ENCODE assay signal across 12 cellular contexts in the genomic region with DNA sequence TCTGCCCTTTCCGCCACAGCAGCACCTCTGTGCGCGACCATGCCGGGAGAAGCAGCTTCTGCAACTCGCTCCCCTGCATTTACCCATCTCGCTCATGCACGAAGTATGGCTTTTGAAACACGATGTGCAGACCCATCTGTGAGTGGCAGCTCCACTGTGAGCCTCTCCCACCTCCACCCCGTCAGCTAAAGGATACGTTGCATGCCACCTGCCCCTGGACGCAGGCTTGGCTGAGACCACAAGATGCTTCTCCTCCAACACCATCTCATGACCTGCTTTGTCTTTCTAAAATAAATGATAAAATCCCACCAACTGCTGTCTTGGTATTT.
A peak's percentile ranks its signal among the peaks of the same experiment; 100 is the strongest.
DNase-seq lines count a peak whose midpoint lies in the region; ATAC-seq and TF ChIP-seq lines count a peak whose summit lies in the region.
"Had no signal": no experiment of that assay in that cellular context is flagged by ENCODE, and none has a peak within 500 bp of the region (broad histone marks: within the 10 kb centered on the region; RNA-seq: fewer than 3 reads in every experiment).

No MANE protein-coding gene starts in this region.

- DNase-seq in CD8-positive, alpha-beta memory T cell = no peak
- no peak for DNase-seq in activated T-helper 2 cell treated with anti-CD3 and anti-CD28 coated beads, Interferon-gamma antibody, Interleukin-2, Interleukin-4, amounts not matched to agents 10 μg/mL and 5 μg/mL and 100 μg/mL, durations not matched to agents 14 hours and 24 hours and 36 hours (ENCODE audit: low spot score)
- DNase-seq in lower lobe of right lung (peak; percentile 30), mesenteric fat pad (ENCODE audit: low spot score) (no peak), GF-D8 (lab: John Stamatoyannopoulos, UW) (no peak)
- no peak for DNase-seq in effector CD4-positive, alpha-beta T cell
- DNase-seq: KG1; NCI-H146; stimulated activated CD4-positive, alpha-beta T cell treated with anti-CD3 and anti-CD28 coated beads, Interleukin-4, amount 100 ng/mL, for 4 hours had no signal

- no peaks in the 10 kb centered on the region for H3K9me3 ChIP-seq in CD8-positive, alpha-beta memory T cell (ENCODE audit: low read length)
- no peaks in the 10 kb centered on the region for H3K9me3 ChIP-seq in lower lobe of right lung

- H3K36me3 ChIP-seq in ACC112 (ENCODE audit: insufficient read depth, low read length) (no peaks in the 10 kb centered on the region), lower lobe of right lung (peaks cover 15% of the 10 kb centered on the region)
- no peaks in the 10 kb centered on the region for H3K36me3 ChIP-seq in CD8-positive, alpha-beta memory T cell (ENCODE audit: insufficient read depth, low read length)

- H3K27ac ChIP-seq in ACC112 (ENCODE audit: low read depth, low read length) (peak overlapping the region; percentile 95), lower lobe of right lung (no peak overlapping the region)
- H3K27ac ChIP-seq in CD8-positive, alpha-beta memory T cell (ENCODE audit: low read depth, low read length) = no peak overlapping the region

- H3K27me3 ChIP-seq in ACC112 (ENCODE audit: insufficient read depth, low read length) (no peaks in the 10 kb centered on the region), lower lobe of right lung (ENCODE audit: low read depth) (no peaks in the 10 kb centered on the region)
- no peaks in the 10 kb centered on the region for H3K27me3 ChIP-seq in CD8-positive, alpha-beta memory T cell (ENCODE audit: insufficient read depth, low read length, poor library complexity, severe bottlenecking)

- POLR2A ChIA-PET in CD8-positive, alpha-beta memory T cell (lab: Charles Lee) = interaction anchor here (0.5 kb wide), 1 partner anchor 209 kb away, joined by 3 read pairs; no protein-coding TSS in a partner anchor

- H3K4me3 Mint-ChIP-seq in CD8-positive, alpha-beta memory T cell = peak overlapping the region; percentile 33 to 72 (median 48)
- peak overlapping the region; percentile 14 for H3K4me3 Mint-ChIP-seq in activated T-helper 2 cell treated with anti-CD3 and anti-CD28 coated beads, Interferon-gamma antibody, Interleukin-2, Interleukin-4, amounts not matched to agents 10 μg/mL and 5 μg/mL and 100 μg/mL, durations not matched to agents 14 hours and 24 hours and 36 hours (ENCODE audit: low read depth)

- H3K27ac Mint-ChIP-seq in CD8-positive, alpha-beta memory T cell = peak overlapping the region; percentile 54 to 99 (median 85)
- peak overlapping the region; percentile 45 for H3K27ac Mint-ChIP-seq in activated T-helper 2 cell treated with anti-CD3 and anti-CD28 coated beads, Interferon-gamma antibody, Interleukin-2, Interleukin-4, amounts not matched to agents 10 μg/mL and 5 μg/mL and 100 μg/mL, durations not matched to agents 14 hours and 24 hours and 36 hours

- H2AFZ ChIP-seq in ACC112 (ENCODE audit: low read length, unreplicated experiment) = no peak overlapping the region

- intact Hi-C loops in activated T-helper 2 cell treated with anti-CD3 and anti-CD28 coated beads, Interferon-gamma antibody, Interleukin-2, Interleukin-4, amounts not matched to agents 10 μg/mL and 5 μg/mL and 100 μg/mL, durations not matched to agents 14 hours and 24 hours and 36 hours (cut with micrococcal nuclease) = loop anchor here (10.0 kb wide), 1 partner anchor 64 kb away; no protein-coding TSS in a partner anchor
- intact Hi-C loops in lower lobe of right lung (cut with DNase I) = no loop called here

- CTCF ChIA-PET in CD8-positive, alpha-beta memory T cell (lab: Charles Lee) = no interaction called here

- no peaks in the 10 kb centered on the region for H3K9me3 Mint-ChIP-seq in CD8-positive, alpha-beta memory T cell
- no peaks in the 10 kb centered on the region for H3K9me3 Mint-ChIP-seq in activated T-helper 2 cell treated with anti-CD3 and anti-CD28 coated beads, Interferon-gamma antibody, Interleukin-2, Interleukin-4, amounts not matched to agents 10 μg/mL and 5 μg/mL and 100 μg/mL, durations not matched to agents 14 hours and 24 hours and 36 hours

- peaks cover 94% of the 10 kb centered on the region for H3K79me2 ChIP-seq in ACC112 (ENCODE audit: control insufficient read depth, insufficient read depth, low read length, unreplicated experiment)

- H3K36me3 Mint-ChIP-seq in CD8-positive, alpha-beta memory T cell = peaks cover 0 to 34% (median 0%) of the 10 kb centered on the region in 3 donors
- H3K36me3 Mint-ChIP-seq in activated T-helper 2 cell treated with anti-CD3 and anti-CD28 coated beads, Interferon-gamma antibody, Interleukin-2, Interleukin-4, amounts not matched to agents 10 μg/mL and 5 μg/mL and 100 μg/mL, durations not matched to agents 14 hours and 24 hours and 36 hours (ENCODE audit: low read depth) = peaks cover 30% of the 10 kb centered on the region

- TF ChIP-seq CTCF in lower lobe of right lung (IDR thresholded peaks at IDR 0.05) = no peak

- ATAC-seq in lower lobe of right lung (no peak), HG03457 (IDR thresholded peaks at IDR 0.05; ENCODE audit: unreplicated experiment) (no peak)
- ATAC-seq: Right ventricle myocardium inferior had no signal

- H3K4me3 ChIP-seq in ACC112 (ENCODE audit: low read depth, low read length) = no peak overlapping the region
- no peak overlapping the region for H3K4me3 ChIP-seq in CD8-positive, alpha-beta memory T cell (ENCODE audit: low read length)
- no peak overlapping the region for H3K4me3 ChIP-seq in lower lobe of right lung

- H3K4me1 ChIP-seq in ACC112 (ENCODE audit: control insufficient read depth, insufficient read depth, low read length, unreplicated experiment) (peaks cover 80% of the 10 kb centered on the region), lower lobe of right lung (peaks cover 94% of the 10 kb centered on the region)
- H3K4me1 ChIP-seq in CD8-positive, alpha-beta memory T cell (ENCODE audit: insufficient read depth, low read length) = peaks cover 95% of the 10 kb centered on the region

- H3K27me3 Mint-ChIP-seq in CD8-positive, alpha-beta memory T cell = peaks cover 0 to 3% of the 10 kb centered on the region in 2 donors
- no peaks in the 10 kb centered on the region for H3K27me3 Mint-ChIP-seq in activated T-helper 2 cell treated with anti-CD3 and anti-CD28 coated beads, Interferon-gamma antibody, Interleukin-2, Interleukin-4, amounts not matched to agents 10 μg/mL and 5 μg/mL and 100 μg/mL, durations not matched to agents 14 hours and 24 hours and 36 hours (ENCODE audit: low read depth)

- peaks cover 86 to 99% (median 92%) of the 10 kb centered on the region in 3 donors for H3K4me1 Mint-ChIP-seq in CD8-positive, alpha-beta memory T cell
- peaks cover 78% of the 10 kb centered on the region for H3K4me1 Mint-ChIP-seq in activated T-helper 2 cell treated with anti-CD3 and anti-CD28 coated beads, Interferon-gamma antibody, Interleukin-2, Interleukin-4, amounts not matched to agents 10 μg/mL and 5 μg/mL and 100 μg/mL, durations not matched to agents 14 hours and 24 hours and 36 hours (ENCODE audit: low read depth)
